Comparison of ENCODE assay signal across 33 cellular contexts in genomic region chr1:41953291-41953690, GRCh38.
"Had no signal": no experiment of that assay in that cellular context is flagged by ENCODE, and none has a peak within 500 bp of the region (broad histone marks: within the 10 kb centered on the region; RNA-seq: fewer than 3 reads in every experiment).

No MANE protein-coding gene starts in this region.

- H3K4me1 ChIP-seq: ascending aorta, Peyer's patch had no signal

- H3K4me3 ChIP-seq: ascending aorta, K562, Peyer's patch had no signal

- H3K4me3 Mint-ChIP-seq: activated B cell treated with CpG ODN at 0.5 μM for 24 hours; activated CD4-positive, alpha-beta memory T cell treated with anti-CD3 and anti-CD28 coated beads for 36 hours; activated naive CD8-positive, alpha-beta T cell treated with anti-CD3 and anti-CD28 coated beads for 36 hours; T-cell; T-helper 17 cell had no signal

- DNase-seq: activated B cell treated with CpG ODN at 0.5 μM for 24 hours; activated CD4-positive, alpha-beta memory T cell treated with anti-CD3 and anti-CD28 coated beads for 36 hours; activated CD4-positive, alpha-beta T cell treated with anti-CD3 and anti-CD28 coated beads for 4 hours; activated CD4-positive, alpha-beta T cell treated with anti-CD3 and anti-CD28 coated beads, Interleukin-2, amount 50 U/mL, for 1 hour; activated CD4-positive, CD25-positive, alpha-beta regulatory T cell treated with anti-CD3 and anti-CD28 coated beads, Interleukin-2, amount 50 U/mL, for 72 hours; activated CD8-positive, alpha-beta memory T cell treated with anti-CD3 and anti-CD28 coated beads, Interleukin-2, amount 50 U/mL, for 4 hours; activated effector memory CD4-positive, alpha-beta T cell treated with Interleukin-2 at 50 U/mL for 16 hours; activated naive CD4-positive, alpha-beta T cell; activated naive CD4-positive, alpha-beta T cell treated with anti-CD3 and anti-CD28 coated beads, Interleukin-2, amount 50 U/mL, for 16 hours; activated naive CD8-positive, alpha-beta T cell treated with anti-CD3 and anti-CD28 coated beads for 36 hours; activated T-cell treated with anti-CD3 and anti-CD28 coated beads for 4 hours; activated T-cell treated with anti-CD3 and anti-CD28 coated beads, Interleukin-2, amount 50 U/mL, for 48 hours; amniotic stem cell; central memory CD4-positive, alpha-beta T cell; NCI-H1092 treated with DMSO at 0.1 percent for 48 hours; NCI-H1417; NCI-H187 treated with DMSO at 0.1 percent for 48 hours; NCI-H2081; NCI-H2171 treated with DMSO at 0.1 percent for 48 hours; NCI-H2227 treated with DMSO at 0.1 percent for 48 hours; NCI-H446; NCI-H524; NCI-H69; NK-92 treated with Interleukin-12 subunit alpha and Interleukin-12 subunit beta, amount 100 ng/mL, for 24 hours; Peyer's patch; RPMI8226; SIG-M5; T-cell; T-helper 17 cell had no signal

- H3K27ac ChIP-seq: ascending aorta, Peyer's patch had no signal

- H3K4me1 Mint-ChIP-seq: activated B cell treated with CpG ODN at 0.5 μM for 24 hours had no signal

- H3K9me3 ChIP-seq: ascending aorta, Peyer's patch had no signal

- H3K27ac Mint-ChIP-seq: activated B cell treated with CpG ODN at 0.5 μM for 24 hours; activated CD4-positive, alpha-beta memory T cell treated with anti-CD3 and anti-CD28 coated beads for 36 hours; activated naive CD8-positive, alpha-beta T cell treated with anti-CD3 and anti-CD28 coated beads for 36 hours; T-cell; T-helper 17 cell had no signal

- H3K27me3 ChIP-seq: ascending aorta, Peyer's patch had no signal

- FAIRE-seq: K562 had no signal

- ATAC-seq: K562, Right ventricle myocardium inferior, SK-N-SH treated with all-trans-retinoic acid at 6 μM for 48 hours, T-cell, T-helper 17 cell had no signal

- H3K27me3 Mint-ChIP-seq: activated CD4-positive, alpha-beta memory T cell treated with anti-CD3 and anti-CD28 coated beads for 36 hours; activated naive CD8-positive, alpha-beta T cell treated with anti-CD3 and anti-CD28 coated beads for 36 hours; T-cell; T-helper 17 cell had no signal

- H3K36me3 ChIP-seq: ascending aorta, Peyer's patch had no signal
